ENCODE assay signal across 3 cellular contexts in genomic region chrY:7182591-7182990, GRCh38.
"Had no signal": no experiment of that assay in that cellular context is flagged by ENCODE, and none has a peak within 500 bp of the region (broad histone marks: within the 10 kb centered on the region; RNA-seq: fewer than 3 reads in every experiment).

No MANE protein-coding gene starts in this region.

- DNase-seq: GDM1, GF-D8 had no signal

- ATAC-seq: GM12878 had no signal
